20 cellular contexts compared by ENCODE assay signal in the genomic region with DNA sequence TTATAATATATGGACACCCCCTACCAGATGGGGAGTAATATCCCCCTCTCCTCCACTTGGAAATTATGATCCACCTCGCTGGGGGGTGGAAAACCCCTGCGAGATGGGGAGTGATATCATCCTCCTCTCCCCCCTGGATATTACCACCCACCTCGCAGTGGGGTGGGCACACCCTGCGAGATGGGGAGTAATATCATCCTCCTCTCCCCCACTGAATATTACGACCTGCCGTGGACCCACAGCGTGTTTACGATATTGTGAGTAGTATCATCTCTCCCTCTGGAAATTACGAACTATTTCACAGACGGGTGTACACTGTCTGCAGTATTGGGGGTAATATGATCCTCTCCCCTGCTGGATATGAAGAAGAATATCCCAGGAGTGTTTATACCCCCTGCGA.
"Had no signal": no experiment of that assay in that cellular context is flagged by ENCODE, and none has a peak within 500 bp of the region (broad histone marks: within the 10 kb centered on the region; RNA-seq: fewer than 3 reads in every experiment).

No MANE protein-coding gene starts in this region.

- H3K27me3 ChIP-seq: hepatocyte, spleen, testis, tibial nerve, upper lobe of right lung, vagina had no signal

- FAIRE-seq: endothelial cell of umbilical vein had no signal

- H3K4me1 ChIP-seq: spleen, testis, tibial nerve, upper lobe of right lung, vagina had no signal

- H3K79me2 ChIP-seq: hepatocyte had no signal

- H3K36me3 ChIP-seq: spleen, tibial nerve, upper lobe of right lung, vagina had no signal

- H2AFZ ChIP-seq: hepatocyte had no signal

- H3K4me2 ChIP-seq: hepatocyte had no signal

- DNase-seq: effector CD4-positive, alpha-beta T cell; endodermal cell; erythroblast; foreskin melanocyte; head of caudate nucleus; left colon; mesendoderm; naive B cell; nephron progenitor cell; spleen; stimulated activated CD4-positive, alpha-beta T cell treated with anti-CD3 and anti-CD28 coated beads, Interleukin-15, amount 100 ng/mL, for 24 hours; stimulated activated CD4-positive, alpha-beta T cell treated with anti-CD3 and anti-CD28 coated beads, Interleukin-1b, Interleukin-23, amount 100 ng/mL, for 48 hours; stimulated activated CD4-positive, alpha-beta T cell treated with anti-CD3 and anti-CD28 coated beads, Interleukin-4, amount 100 ng/mL, for 24 hours; stimulated activated naive CD8-positive, alpha-beta T cell treated with anti-CD3 and anti-CD28 coated beads, Interleukin-15, amount 100 ng/mL, for 72 hours; testis; upper lobe of right lung had no signal

- H3K27ac ChIP-seq: hepatocyte, spleen, testis, tibial nerve, upper lobe of right lung, vagina had no signal

- H3K4me3 ChIP-seq: hepatocyte, spleen, testis, tibial nerve, upper lobe of right lung, vagina had no signal

- H3K9me3 ChIP-seq: spleen, testis, tibial nerve, upper lobe of right lung, vagina had no signal
